14 cellular contexts compared by ENCODE assay signal in the genomic region with DNA sequence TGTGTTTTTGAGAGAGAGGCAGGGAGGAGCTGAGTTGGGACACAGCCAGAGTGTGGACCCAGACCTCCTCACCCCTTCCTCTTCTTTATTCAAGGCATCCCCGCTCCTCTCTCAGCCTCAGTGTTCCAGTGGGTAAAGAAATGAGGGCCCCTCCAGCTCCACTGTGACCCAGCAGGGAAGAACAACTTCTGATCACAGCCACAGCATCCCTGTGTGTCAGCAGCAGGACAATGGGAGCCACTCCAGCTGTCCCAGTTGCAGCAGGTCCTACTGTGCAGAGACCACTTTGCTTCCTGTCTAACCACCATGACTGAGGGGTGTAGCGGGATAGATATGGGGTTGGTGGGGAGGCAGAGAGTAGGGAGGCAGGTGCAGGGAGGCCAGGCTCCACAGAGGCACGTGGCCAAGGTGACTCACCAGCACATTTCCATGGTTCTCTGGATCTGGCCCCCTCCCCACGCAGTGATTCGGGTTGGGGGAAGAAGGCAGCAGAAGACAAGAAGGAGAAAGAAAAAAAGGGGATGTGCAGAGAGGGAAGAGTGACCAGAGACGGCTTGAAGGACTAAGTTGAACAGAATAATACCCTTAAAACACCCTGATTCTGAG. TPM values are rescaled to one million over a fixed set of nuclear protein-coding genes. Genes with fewer than 3 reads are reported as not detected.
DNase-seq lines count a peak whose midpoint lies in the region; ATAC-seq lines count a peak whose summit lies in the region.
"Had no signal": no experiment of that assay in that cellular context is flagged by ENCODE, and none has a peak within 500 bp of the region (broad histone marks: within the 10 kb centered on the region; RNA-seq: fewer than 3 reads in every experiment).

No MANE protein-coding gene starts in this region.

- H3K27ac ChIP-seq in thymus (ENCODE audit: low read depth) = peak overlapping the region; percentile 64
- H3K27ac ChIP-seq: A549, SJCRH30, thyroid gland had no signal

- H3K4me3 Mint-ChIP-seq in effector memory CD8-positive, alpha-beta T cell = peak overlapping the region; percentile 76 to 89

- in situ Hi-C loops in ACHN (cut with HindIII; ENCODE audit: low pct_ligation_motif_present, low pct_unique_long_range_greater_than_20kb, low sequenced_read_pairs) = no loop called here

- DNase-seq in activated CD8-positive, alpha-beta memory T cell treated with anti-CD3 and anti-CD28 coated beads for 24 hours = peak; percentile 80
- no peak for DNase-seq in activated CD8-positive, alpha-beta memory T cell treated with anti-CD3 and anti-CD28 coated beads, Interleukin-2, amount 50 U/mL, for 48 hours
- peak; percentile 62 for DNase-seq in activated CD4-positive, alpha-beta T cell treated with anti-CD3 and anti-CD28 coated beads for 48 hours
- no peak for DNase-seq in effector memory CD8-positive, alpha-beta T cell
- DNase-seq in occipital lobe (lab: John Stamatoyannopoulos, UW) (no peak), RPMI8226 (no peak), ACHN (no peak)
- DNase-seq: kidney glomerular epithelial cell, NCI-H526, SJCRH30, thyroid gland had no signal

- peaks cover 69% of the 10 kb centered on the region for H3K36me3 Mint-ChIP-seq in effector memory CD8-positive, alpha-beta T cell (ENCODE audit: insufficient read depth)

- peaks cover 33% of the 10 kb centered on the region for H3K4me1 ChIP-seq in thymus (ENCODE audit: control insufficient read depth, insufficient read depth, low read length)
- H3K4me1 ChIP-seq: A549, SJCRH30, thyroid gland had no signal

- H3K36me3 ChIP-seq in thymus (ENCODE audit: control insufficient read depth, insufficient read depth) = no peaks in the 10 kb centered on the region
- H3K36me3 ChIP-seq: SJCRH30, thyroid gland had no signal

- WGBS in thymus = 17% methylated on average over 6 of the region's 6 CpGs

- peaks cover 79 to 80% of the 10 kb centered on the region in 2 donors for H3K4me1 Mint-ChIP-seq in effector memory CD8-positive, alpha-beta T cell (ENCODE audit: low read depth in 2 of 2)

- no peaks in the 10 kb centered on the region for H3K27me3 ChIP-seq in thymus (ENCODE audit: control insufficient read depth, insufficient read depth)
- H3K27me3 ChIP-seq: SJCRH30, thyroid gland had no signal

- ATAC-seq in effector memory CD8-positive, alpha-beta T cell (replicated peaks) = peak; percentile 17
- ATAC-seq: HCT116 had no signal

- no peaks in the 10 kb centered on the region for H3K9me3 ChIP-seq in thymus (ENCODE audit: control insufficient read depth)
- H3K9me3 ChIP-seq: SJCRH30, thyroid gland had no signal

- H3K4me3 ChIP-seq in thymus (ENCODE audit: low read length) = no peak overlapping the region
- H3K4me3 ChIP-seq: A549, SJCRH30, thyroid gland had no signal

- no peaks in the 10 kb centered on the region for H3K9me3 Mint-ChIP-seq in effector memory CD8-positive, alpha-beta T cell

- H3K27me3 Mint-ChIP-seq in effector memory CD8-positive, alpha-beta T cell = no peaks in the 10 kb centered on the region

- H3K27ac Mint-ChIP-seq in effector memory CD8-positive, alpha-beta T cell = peak overlapping the region; percentile 95 to 99

RNA-seq across cellular contexts. Expression of gene PIK3R5, which starts 24.5 kb away (rescaled TPM):
- 20.4 TPM for polyA plus RNA-seq in thymus
- total RNA-seq in occipital lobe = 0.62 TPM
- total RNA-seq: SJCRH30 had no signal

Comparison
In these comparisons a context has a peak if more than half of its experiments do, and no peak if none do; other contexts are left out.
1. DNase-seq: peak in activated CD8-positive, alpha-beta memory T cell treated with anti-CD3 and anti-CD28 coated beads for 24 hours (single experiment) and activated CD4-positive, alpha-beta T cell treated with anti-CD3 and anti-CD28 coated beads for 48 hours (single experiment); none in activated CD8-positive, alpha-beta memory T cell treated with anti-CD3 and anti-CD28 coated beads, Interleukin-2, amount 50 U/mL, for 48 hours (single experiment), effector memory CD8-positive, alpha-beta T cell (0 of 3), occipital lobe (single experiment), RPMI8226 (single experiment) and ACHN (single experiment).